ENCODE assay signal across 17 cellular contexts in the genomic region with DNA sequence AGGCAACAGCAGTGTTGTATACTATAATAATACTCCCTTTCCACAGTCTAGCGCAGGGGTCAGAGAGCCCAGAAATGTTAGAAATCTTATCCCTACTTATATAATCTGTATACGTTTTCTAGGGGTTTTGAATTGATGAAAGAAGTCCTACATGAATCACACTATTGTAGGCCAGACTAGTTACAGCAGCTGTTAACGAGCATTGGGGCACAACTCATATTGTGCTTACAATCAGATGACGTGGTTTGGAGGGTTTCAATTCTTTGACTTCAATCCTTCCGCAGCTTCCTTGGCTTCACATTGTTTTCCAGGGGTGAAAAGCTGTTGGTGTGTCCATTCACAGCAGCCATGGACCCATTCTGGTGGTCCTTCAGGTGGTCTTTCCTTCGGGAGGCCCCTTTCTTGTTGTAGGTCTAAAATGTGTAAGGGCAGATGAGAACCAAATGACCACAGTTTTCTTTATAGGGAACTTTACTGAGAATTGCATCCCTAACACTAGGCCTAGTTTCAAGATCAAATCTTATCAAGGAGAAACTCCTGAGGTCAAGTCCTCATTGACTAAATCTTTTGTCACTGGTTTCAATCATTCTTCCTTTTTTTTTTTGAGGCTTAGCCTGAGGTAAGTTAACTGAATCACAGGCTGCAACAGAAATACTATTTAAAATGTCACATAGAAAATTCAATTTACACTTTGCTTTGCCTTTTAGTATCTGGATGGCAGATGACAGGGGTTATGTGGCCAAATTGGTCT.
A peak's percentile ranks its signal among the peaks of the same experiment; 100 is the strongest.
DNase-seq lines count a peak whose midpoint lies in the region; ATAC-seq lines count a peak whose summit lies in the region.
"Had no signal": no experiment of that assay in that cellular context is flagged by ENCODE, and none has a peak within 500 bp of the region (broad histone marks: within the 10 kb centered on the region; RNA-seq: fewer than 3 reads in every experiment).

No MANE protein-coding gene starts in this region.

- peak overlapping the region; percentile 60 for H3K27ac Mint-ChIP-seq in activated naive CD4-positive, alpha-beta T cell treated with anti-CD3 and anti-CD28 coated beads, Interleukin-2, amount 10 ng/mL, durations not matched to agents 7 days and 5 days
- H3K27ac Mint-ChIP-seq in activated CD4-positive, alpha-beta memory T cell treated with anti-CD3 and anti-CD28 coated beads for 36 hours: peak overlapping the region; percentile 53
- H3K27ac Mint-ChIP-seq in memory B cell: peak overlapping the region; percentile 45
- peak overlapping the region; percentile 75 for H3K27ac Mint-ChIP-seq in stimulated activated naive B cell treated with anti-CD40 and anti-IgM and Interleukin-4, amounts not matched to agents 10 μg/mL and 1 μg/mL and 100 μg/mL, for 72 hours
- H3K27ac Mint-ChIP-seq: CD4-positive, alpha-beta T cell; GM23338 had no signal

- CTCF ChIA-PET in activated naive CD4-positive, alpha-beta T cell treated with anti-CD3 and anti-CD28 coated beads, Interleukin-2, amount 10 ng/mL, durations not matched to agents 7 days and 5 days (lab: Charles Lee): no interaction called here
- CTCF ChIA-PET in activated CD4-positive, alpha-beta memory T cell treated with anti-CD3 and anti-CD28 coated beads for 36 hours (lab: Charles Lee): interaction anchor here (2.1 kb wide), 1 partner anchor 98 kb away, joined by 7 read pairs; no protein-coding TSS in a partner anchor

- no peaks in the 10 kb centered on the region for H3K27me3 Mint-ChIP-seq in activated naive CD4-positive, alpha-beta T cell treated with anti-CD3 and anti-CD28 coated beads, Interleukin-2, amount 10 ng/mL, durations not matched to agents 7 days and 5 days
- H3K27me3 Mint-ChIP-seq in activated CD4-positive, alpha-beta memory T cell treated with anti-CD3 and anti-CD28 coated beads for 36 hours: no peaks in the 10 kb centered on the region
- H3K27me3 Mint-ChIP-seq in memory B cell: no peaks in the 10 kb centered on the region
- H3K27me3 Mint-ChIP-seq in stimulated activated naive B cell treated with anti-CD40 and anti-IgM and Interleukin-4, amounts not matched to agents 10 μg/mL and 1 μg/mL and 100 μg/mL, for 72 hours: no peaks in the 10 kb centered on the region
- H3K27me3 Mint-ChIP-seq: CD4-positive, alpha-beta T cell had no signal

- intact Hi-C loops in activated CD4-positive, alpha-beta memory T cell treated with anti-CD3 and anti-CD28 coated beads for 36 hours (cut with micrococcal nuclease): no loop called here

- POLR2A ChIA-PET in activated CD4-positive, alpha-beta memory T cell treated with anti-CD3 and anti-CD28 coated beads for 36 hours (lab: Charles Lee): no interaction called here

- no peak for DNase-seq in activated naive CD4-positive, alpha-beta T cell treated with anti-CD3 and anti-CD28 coated beads, Interleukin-2, amount 10 ng/mL, durations not matched to agents 7 days and 5 days
- DNase-seq in activated naive CD4-positive, alpha-beta T cell (lab: John Stamatoyannopoulos, UW): no peak
- no peak for DNase-seq in activated CD4-positive, alpha-beta memory T cell treated with anti-CD3 and anti-CD28 coated beads for 36 hours
- DNase-seq in memory B cell (ENCODE audit: low spot score in 2 of 2): no peak
- no peak for DNase-seq in stimulated activated naive B cell treated with anti-CD40 and anti-IgM and Interleukin-4, amounts not matched to agents 10 μg/mL and 1 μg/mL and 100 μg/mL, for 72 hours
- DNase-seq in NCI-H1092 treated with DMSO at 0.1 percent for 48 hours (lab: John Stamatoyannopoulos, UW): no peak
- no peak for DNase-seq in NCI-H2171 treated with DMSO at 0.1 percent for 48 hours (lab: John Stamatoyannopoulos, UW)
- DNase-seq in AG08395 (ENCODE audit: low spot score): no peak
- DNase-seq: CD4-positive, alpha-beta T cell; KBM-7; MM.1S; NCI-H1105; NCI-H2029 treated with DMSO at 0.1 percent for 48 hours; NCI-H526; Peyer's patch had no signal

- H3K4me1 Mint-ChIP-seq in activated naive CD4-positive, alpha-beta T cell treated with anti-CD3 and anti-CD28 coated beads, Interleukin-2, amount 10 ng/mL, durations not matched to agents 7 days and 5 days: no peaks in the 10 kb centered on the region
- H3K4me1 Mint-ChIP-seq in activated CD4-positive, alpha-beta memory T cell treated with anti-CD3 and anti-CD28 coated beads for 36 hours (ENCODE audit: low read depth): peaks cover 11% of the 10 kb centered on the region
- H3K4me1 Mint-ChIP-seq in memory B cell: peaks cover 32% of the 10 kb centered on the region
- H3K4me1 Mint-ChIP-seq in stimulated activated naive B cell treated with anti-CD40 and anti-IgM and Interleukin-4, amounts not matched to agents 10 μg/mL and 1 μg/mL and 100 μg/mL, for 72 hours: peaks cover 35 to 66% of the 10 kb centered on the region in 2 donors
- H3K4me1 Mint-ChIP-seq: GM23338 had no signal

- peaks cover 72% of the 10 kb centered on the region for H3K36me3 Mint-ChIP-seq in activated naive CD4-positive, alpha-beta T cell treated with anti-CD3 and anti-CD28 coated beads, Interleukin-2, amount 10 ng/mL, durations not matched to agents 7 days and 5 days
- peaks cover 65% of the 10 kb centered on the region for H3K36me3 Mint-ChIP-seq in activated CD4-positive, alpha-beta memory T cell treated with anti-CD3 and anti-CD28 coated beads for 36 hours
- peaks cover 51% of the 10 kb centered on the region for H3K36me3 Mint-ChIP-seq in memory B cell
- peaks cover 52 to 75% of the 10 kb centered on the region in 2 donors for H3K36me3 Mint-ChIP-seq in stimulated activated naive B cell treated with anti-CD40 and anti-IgM and Interleukin-4, amounts not matched to agents 10 μg/mL and 1 μg/mL and 100 μg/mL, for 72 hours

- ATAC-seq in memory B cell (ENCODE audit: low read depth): no peak
- ATAC-seq in stimulated activated naive B cell treated with anti-CD40 and anti-IgM and Interleukin-4, amounts not matched to agents 10 μg/mL and 1 μg/mL and 100 μg/mL, for 72 hours (replicated peaks): no peak
- ATAC-seq: GM23338, HepG2 had no signal

- H3K9me3 Mint-ChIP-seq in activated naive CD4-positive, alpha-beta T cell treated with anti-CD3 and anti-CD28 coated beads, Interleukin-2, amount 10 ng/mL, durations not matched to agents 7 days and 5 days: no peaks in the 10 kb centered on the region
- H3K9me3 Mint-ChIP-seq in activated CD4-positive, alpha-beta memory T cell treated with anti-CD3 and anti-CD28 coated beads for 36 hours: no peaks in the 10 kb centered on the region
- no peaks in the 10 kb centered on the region for H3K9me3 Mint-ChIP-seq in memory B cell
- H3K9me3 Mint-ChIP-seq in stimulated activated naive B cell treated with anti-CD40 and anti-IgM and Interleukin-4, amounts not matched to agents 10 μg/mL and 1 μg/mL and 100 μg/mL, for 72 hours: peaks cover 0 to 2% of the 10 kb centered on the region in 2 donors
- H3K9me3 Mint-ChIP-seq: CD4-positive, alpha-beta T cell; GM23338 had no signal

- no peak overlapping the region for H3K4me3 Mint-ChIP-seq in activated naive CD4-positive, alpha-beta T cell treated with anti-CD3 and anti-CD28 coated beads, Interleukin-2, amount 10 ng/mL, durations not matched to agents 7 days and 5 days
- no peak overlapping the region for H3K4me3 Mint-ChIP-seq in activated CD4-positive, alpha-beta memory T cell treated with anti-CD3 and anti-CD28 coated beads for 36 hours
- no peak overlapping the region for H3K4me3 Mint-ChIP-seq in memory B cell
- H3K4me3 Mint-ChIP-seq in stimulated activated naive B cell treated with anti-CD40 and anti-IgM and Interleukin-4, amounts not matched to agents 10 μg/mL and 1 μg/mL and 100 μg/mL, for 72 hours: no peak overlapping the region
- H3K4me3 Mint-ChIP-seq: CD4-positive, alpha-beta T cell; GM23338 had no signal
